Comparison of ENCODE assay signal across 10 cellular contexts in genomic region chr15:73784299-73784698, GRCh38. TPM values are rescaled to one million over a fixed set of nuclear protein-coding genes. Genes with fewer than 3 reads are reported as not detected.
"Had no signal": no experiment of that assay in that cellular context is flagged by ENCODE, and none has a peak within 500 bp of the region (broad histone marks: within the 10 kb centered on the region; RNA-seq: fewer than 3 reads in every experiment).

No MANE protein-coding gene starts in this region.

- ATAC-seq: activated T-cell treated with anti-CD3 and anti-CD28 coated beads, Interleukin-2, amount 50 U/mL, for 4 hours had no signal

- DNase-seq: activated CD4-positive, alpha-beta T cell treated with anti-CD3 and anti-CD28 coated beads, Interleukin-2, amount 10 ng/mL, durations not matched to agents 7 days and 5 days; activated CD8-positive, alpha-beta memory T cell treated with anti-CD3 and anti-CD28 coated beads, Interleukin-2, amount 50 U/mL, for 4 hours; activated naive CD4-positive, alpha-beta T cell treated with anti-CD3 and anti-CD28 coated beads for 36 hours; activated T-cell treated with anti-CD3 and anti-CD28 coated beads, Interleukin-2, amount 50 U/mL, for 4 hours; cortex of kidney; retina; stimulated activated CD8-positive, alpha-beta memory T cell treated with anti-CD3 and anti-CD28 coated beads, Interleukin-4, amount 100 ng/mL, for 48 hours; stimulated activated naive CD4-positive, alpha-beta T cell; T-helper 9 cell had no signal

RNA-seq across cellular contexts. Expression of gene INSYN1, which starts 31.1 kb away (rescaled TPM):
- total RNA-seq: activated CD4-positive, alpha-beta T cell treated with anti-CD3 and anti-CD28 coated beads, Interleukin-2, amount 10 ng/mL, durations not matched to agents 7 days and 5 days; activated naive CD4-positive, alpha-beta T cell treated with anti-CD3 and anti-CD28 coated beads for 36 hours; activated T-cell treated with anti-CD3 and anti-CD28 coated beads, Interleukin-2, amount 50 U/mL, for 4 hours; mononuclear cell had no signal
